34 cellular contexts compared by ENCODE assay signal in the genomic region with DNA sequence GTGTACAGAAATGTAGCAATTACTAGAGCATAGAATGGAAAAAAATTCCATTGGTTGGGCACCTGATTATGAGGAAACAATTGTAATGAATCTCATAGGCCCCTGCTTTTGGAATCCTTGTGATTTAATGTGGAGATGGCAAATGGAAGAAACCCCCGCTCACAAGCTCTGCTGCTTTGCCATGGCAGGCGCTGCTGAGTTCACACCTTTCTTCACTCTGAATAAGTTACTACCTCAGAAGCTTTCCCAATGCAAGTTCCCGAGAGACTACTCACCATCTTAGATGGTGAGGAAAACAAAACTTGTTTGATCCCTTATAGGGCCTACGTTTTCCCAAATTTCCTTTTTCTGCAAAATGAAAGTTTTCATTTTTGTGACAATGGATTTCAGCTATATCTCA.
"Had no signal": no experiment of that assay in that cellular context is flagged by ENCODE, and none has a peak within 500 bp of the region (broad histone marks: within the 10 kb centered on the region; RNA-seq: fewer than 3 reads in every experiment).

No MANE protein-coding gene starts in this region.

- H3K4me1 Mint-ChIP-seq: activated B cell treated with CpG ODN at 0.5 μM for 24 hours; activated naive CD4-positive, alpha-beta T cell treated with anti-CD3 and anti-CD28 coated beads, Interleukin-2, amount 50 U/mL, for 24 hours; activated naive CD8-positive, alpha-beta T cell treated with anti-CD3 and anti-CD28 coated beads for 36 hours; activated naive CD8-positive, alpha-beta T cell treated with anti-CD3 and anti-CD28 coated beads, Interleukin-2, amount 50 U/mL, for 24 hours; T-helper 17 cell had no signal

- H3K36me3 ChIP-seq: adrenal gland, colonic mucosa, heart left ventricle, WERI-Rb-1 had no signal

- H3K9me3 ChIP-seq: adrenal gland, body of pancreas, colonic mucosa had no signal

- H3K27ac ChIP-seq: adrenal gland, body of pancreas, colonic mucosa, heart left ventricle, WERI-Rb-1 had no signal

- H3K27me3 ChIP-seq: adrenal gland, body of pancreas, colonic mucosa, heart left ventricle had no signal

- H3K4me1 ChIP-seq: adrenal gland, body of pancreas, colonic mucosa had no signal

- H3K4me3 ChIP-seq: adrenal gland, body of pancreas, colonic mucosa, heart left ventricle had no signal

- H3K36me3 Mint-ChIP-seq: activated naive CD4-positive, alpha-beta T cell treated with anti-CD3 and anti-CD28 coated beads, Interleukin-2, amount 50 U/mL, for 24 hours; activated naive CD8-positive, alpha-beta T cell treated with anti-CD3 and anti-CD28 coated beads for 36 hours had no signal

- H3K27me3 Mint-ChIP-seq: activated B cell treated with CpG ODN at 0.5 μM for 24 hours; activated CD8-positive, alpha-beta T cell treated with anti-CD3 and anti-CD28 coated beads for 36 hours; activated naive CD4-positive, alpha-beta T cell treated with anti-CD3 and anti-CD28 coated beads, Interleukin-2, amount 50 U/mL, for 24 hours; activated naive CD8-positive, alpha-beta T cell treated with anti-CD3 and anti-CD28 coated beads for 36 hours; activated naive CD8-positive, alpha-beta T cell treated with anti-CD3 and anti-CD28 coated beads, Interleukin-2, amount 50 U/mL, for 24 hours; T-helper 17 cell had no signal

- H3K27ac Mint-ChIP-seq: activated B cell treated with CpG ODN at 0.5 μM for 24 hours; activated CD8-positive, alpha-beta T cell treated with anti-CD3 and anti-CD28 coated beads for 36 hours; activated naive CD4-positive, alpha-beta T cell treated with anti-CD3 and anti-CD28 coated beads for 36 hours; activated naive CD4-positive, alpha-beta T cell treated with anti-CD3 and anti-CD28 coated beads, Interleukin-2, amount 50 U/mL, for 24 hours; activated naive CD8-positive, alpha-beta T cell treated with anti-CD3 and anti-CD28 coated beads for 36 hours; activated naive CD8-positive, alpha-beta T cell treated with anti-CD3 and anti-CD28 coated beads, Interleukin-2, amount 50 U/mL, for 24 hours; activated T-helper 1 cell treated with anti-CD3 and anti-CD28 coated beads, Interleukin-12 subunit alpha, Interleukin-12 subunit beta, Interleukin-2, Interleukin-4 antibody, amounts not matched to agents 30 ng/mL and 10 ng/mL and 1 ng/mL, durations not matched to agents 14 hours and 24 hours and 36 hours; activated T-helper 2 cell treated with anti-CD3 and anti-CD28 coated beads, Interferon-gamma antibody, Interleukin-2, Interleukin-4, amounts not matched to agents 10 μg/mL and 5 μg/mL and 100 μg/mL, durations not matched to agents 14 hours and 24 hours and 36 hours; T-helper 17 cell; T-helper 2 cell treated with Interferon-gamma antibody and Interleukin-4, amounts not matched to agents 5 μg/mL and 100 μg/mL, for 36 hours had no signal

- DNase-seq: activated B cell treated with CpG ODN at 0.5 μM for 24 hours; activated CD4-positive, alpha-beta T cell treated with anti-CD3 and anti-CD28 coated beads for 48 hours; activated CD4-positive, alpha-beta T cell treated with anti-CD3 and anti-CD28 coated beads, Interleukin-2, amount 50 U/mL, for 1 hour; activated CD4-positive, alpha-beta T cell treated with anti-CD3 and anti-CD28 coated beads, Interleukin-2, amount 50 U/mL, for 48 hours; activated CD8-positive, alpha-beta memory T cell treated with anti-CD3 and anti-CD28 coated beads for 24 hours; activated CD8-positive, alpha-beta memory T cell treated with anti-CD3 and anti-CD28 coated beads, Interleukin-2, amount 50 U/mL, for 4 hours; activated CD8-positive, alpha-beta T cell treated with anti-CD3 and anti-CD28 coated beads for 36 hours; activated effector memory CD4-positive, alpha-beta T cell treated with anti-CD3 and anti-CD28 coated beads, Interleukin-2, amount 50 U/mL, for 16 hours; activated naive CD4-positive, alpha-beta T cell treated with anti-CD3 and anti-CD28 coated beads for 36 hours; activated naive CD8-positive, alpha-beta T cell treated with anti-CD3 and anti-CD28 coated beads for 36 hours; activated naive CD8-positive, alpha-beta T cell treated with anti-CD3 and anti-CD28 coated beads, Interleukin-2, amount 50 U/mL, for 24 hours; activated T-cell treated with anti-CD3 and anti-CD28 coated beads, Interleukin-2, amount 50 U/mL, for 1 hour; activated T-cell treated with anti-CD3 and anti-CD28 coated beads, Interleukin-2, amount 50 U/mL, for 48 hours; adrenal gland; amygdala; aorta; body of pancreas; central memory CD4-positive, alpha-beta T cell; cerebellar nuclear complex; colonic mucosa; effector CD8-positive, alpha-beta T cell; foreskin fibroblast; glutamatergic neuron; heart left ventricle; T-helper 1 cell; T-helper 17 cell; T1000; WERI-Rb-1 had no signal

- H3K9me3 Mint-ChIP-seq: activated B cell treated with CpG ODN at 0.5 μM for 24 hours; activated T-helper 1 cell treated with anti-CD3 and anti-CD28 coated beads, Interleukin-12 subunit alpha, Interleukin-12 subunit beta, Interleukin-2, Interleukin-4 antibody, amounts not matched to agents 30 ng/mL and 10 ng/mL and 1 ng/mL, durations not matched to agents 14 hours and 24 hours and 36 hours; activated T-helper 2 cell treated with anti-CD3 and anti-CD28 coated beads, Interferon-gamma antibody, Interleukin-2, Interleukin-4, amounts not matched to agents 10 μg/mL and 5 μg/mL and 100 μg/mL, durations not matched to agents 14 hours and 24 hours and 36 hours; T-helper 2 cell treated with Interferon-gamma antibody and Interleukin-4, amounts not matched to agents 5 μg/mL and 100 μg/mL, for 36 hours had no signal

- H3K4me3 Mint-ChIP-seq: activated B cell treated with CpG ODN at 0.5 μM for 24 hours; activated CD8-positive, alpha-beta T cell treated with anti-CD3 and anti-CD28 coated beads for 36 hours; activated naive CD4-positive, alpha-beta T cell treated with anti-CD3 and anti-CD28 coated beads for 36 hours; activated naive CD4-positive, alpha-beta T cell treated with anti-CD3 and anti-CD28 coated beads, Interleukin-2, amount 50 U/mL, for 24 hours; activated naive CD8-positive, alpha-beta T cell treated with anti-CD3 and anti-CD28 coated beads for 36 hours; activated naive CD8-positive, alpha-beta T cell treated with anti-CD3 and anti-CD28 coated beads, Interleukin-2, amount 50 U/mL, for 24 hours; activated T-helper 1 cell treated with anti-CD3 and anti-CD28 coated beads, Interleukin-12 subunit alpha, Interleukin-12 subunit beta, Interleukin-2, Interleukin-4 antibody, amounts not matched to agents 30 ng/mL and 10 ng/mL and 1 ng/mL, durations not matched to agents 14 hours and 24 hours and 36 hours; T-helper 17 cell; T-helper 2 cell treated with Interferon-gamma antibody and Interleukin-4, amounts not matched to agents 5 μg/mL and 100 μg/mL, for 36 hours had no signal

- ATAC-seq: activated CD4-positive, CD25-positive, alpha-beta regulatory T cell treated with anti-CD3 and anti-CD28 coated beads, Interleukin-2, amount 50 U/mL, for 24 hours; activated CD8-positive, alpha-beta T cell treated with anti-CD3 and anti-CD28 coated beads for 36 hours; activated naive CD8-positive, alpha-beta T cell treated with anti-CD3 and anti-CD28 coated beads, Interleukin-2, amount 50 U/mL, for 24 hours; body of pancreas; esophagus mucosa; heart left ventricle; T-helper 17 cell had no signal
